Comparison of ENCODE assay signal across 1 cellular context in genomic region chr10:59319854-59320253, GRCh38.
TF ChIP-seq lines count a peak whose summit lies in the region.

No MANE protein-coding gene starts in this region.

TF ChIP-seq in GM23338, 12 proteins besides CTCF, POLR2A, EP300 and RAD21 (continued from another document):
- no peak for TF ChIP-seq ZNF462 (CRISPR knock-in tag; IDR thresholded peaks at IDR 0.05)
- no peak for TF ChIP-seq CREB1 (CRISPR knock-in tag; IDR thresholded peaks at IDR 0.05; ENCODE audit: low read depth)
- TF ChIP-seq ZNF331 (CRISPR knock-in tag; IDR thresholded peaks at IDR 0.05; ENCODE audit: low read depth), result no peak
